ENCODE assay signal across 8 cellular contexts in the genomic region with DNA sequence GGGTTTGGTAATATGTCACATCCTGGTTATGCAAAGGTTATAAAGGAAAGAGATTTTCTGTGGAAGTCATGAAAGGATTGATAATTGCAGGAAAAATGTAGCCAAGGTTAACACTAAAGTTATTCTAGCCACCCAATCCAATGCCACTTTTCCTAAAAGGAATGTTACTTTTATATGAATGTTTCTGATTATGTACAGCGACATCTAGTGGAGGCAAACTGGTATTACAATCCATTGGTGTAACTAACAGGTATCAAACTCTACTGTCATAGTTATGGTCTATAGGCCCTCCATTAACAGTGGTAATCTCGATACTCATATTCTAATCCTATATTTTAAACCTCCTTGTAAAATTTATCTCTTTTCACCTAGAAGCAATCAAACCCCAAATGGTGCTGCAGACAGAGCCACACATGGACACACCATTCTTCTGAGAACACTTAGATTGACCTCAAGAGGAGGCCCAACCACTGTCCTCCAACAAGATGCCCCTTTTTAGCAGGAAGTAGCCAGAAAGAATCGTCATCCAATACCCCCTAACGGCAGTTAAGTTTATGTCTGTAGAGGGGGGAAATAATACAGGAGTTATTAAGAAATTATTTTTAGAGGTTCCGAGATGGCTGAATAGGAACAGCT.
A peak's percentile ranks its signal among the peaks of the same experiment; 100 is the strongest.
DNase-seq lines count a peak whose midpoint lies in the region; ATAC-seq lines count a peak whose summit lies in the region.

No MANE protein-coding gene starts in this region.

- no peak for ATAC-seq in HG02678 (IDR thresholded peaks at IDR 0.05; ENCODE audit: unreplicated experiment)

- in situ Hi-C loops in KBM-7 (cut with MboI; ENCODE audit: low pct_unique_long_range_greater_than_20kb, low sequenced_read_pairs) (no loop called here), SK-MEL-5 (cut with HindIII; ENCODE audit: low pct_unique_long_range_greater_than_20kb, low sequenced_read_pairs) (no loop called here)

- DNase-seq in NCI-H2029 treated with DMSO at 0.1 percent for 48 hours (lab: John Stamatoyannopoulos, UW) (peak; percentile 16), NCI-H2029 (lab: John Stamatoyannopoulos, UW) (no peak), KBM-7 (peak; percentile 55), SK-MEL-5 (ENCODE audit: low read depth, low spot score) (peak; percentile 73), fibroblast of peridontal ligament (ENCODE audit: extremely low read depth) (peak; percentile 69), pulmonary artery endothelial cell (ENCODE audit: low read depth, low spot score) (peak; percentile 7), HK-2 (ENCODE audit: unreplicated experiment) (no peak)

Comparison
In these comparisons a context has a peak if more than half of its experiments do, and no peak if none do; other contexts are left out.
1. DNase-seq: peak in NCI-H2029 treated with DMSO at 0.1 percent for 48 hours (single experiment), KBM-7 (single experiment), SK-MEL-5 (single experiment), fibroblast of peridontal ligament (single experiment) and pulmonary artery endothelial cell (single experiment); none in NCI-H2029 (single experiment) and HK-2 (single experiment).